Comparison of ENCODE assay signal across 9 cellular contexts in genomic region chr11:73158356-73159051, GRCh38. TPM values are rescaled to one million over a fixed set of nuclear protein-coding genes. Genes with fewer than 3 reads are reported as not detected.
A peak's percentile ranks its signal among the peaks of the same experiment; 100 is the strongest.
DNase-seq lines count a peak whose midpoint lies in the region; ATAC-seq and TF ChIP-seq lines count a peak whose summit lies in the region.
"Had no signal": no experiment of that assay in that cellular context is flagged by ENCODE, and none has a peak within 500 bp of the region (broad histone marks: within the 10 kb centered on the region; RNA-seq: fewer than 3 reads in every experiment).

No MANE protein-coding gene starts in this region.

- H3K23ac ChIP-seq in trophoblast cell (ENCODE audit: low read length): no peak overlapping the region

- no peak overlapping the region for H4K8ac ChIP-seq in trophoblast cell (ENCODE audit: low read depth, low read length)

- in situ Hi-C loops in GM13977 (cut with MboI; ENCODE audit: low pct_unique_long_range_greater_than_20kb, low sequenced_read_pairs, unreplicated experiment): no loop called here

- H3K27ac ChIP-seq in Peyer's patch: peak overlapping the region; percentile 35 to 89 (median 58)
- H3K27ac ChIP-seq in trophoblast cell (ENCODE audit: low read depth, low read length): no peak overlapping the region

- TF ChIP-seq CTCF in GM06990 (IDR thresholded peaks at IDR 0.05; ENCODE audit: insufficient read depth, low read length, poor library complexity, severe bottlenecking) (no peak), Peyer's patch (IDR thresholded peaks at IDR 0.05) (no peak), GM13977 (IDR thresholded peaks at IDR 0.05; ENCODE audit: extremely low read depth, insufficient read depth, missing control alignments) (no peak)

- no peak overlapping the region for H2BK120ac ChIP-seq in trophoblast cell (ENCODE audit: insufficient read depth, low read length, poor library complexity)

- H2BK12ac ChIP-seq in trophoblast cell (ENCODE audit: low read length): no peak overlapping the region

- H3K4me2 ChIP-seq in trophoblast cell (ENCODE audit: low read length): no peak overlapping the region

- no peaks in the 10 kb centered on the region for H3K79me2 ChIP-seq in trophoblast cell (ENCODE audit: control insufficient read depth, insufficient read depth, low read length, poor library complexity)

- H3K14ac ChIP-seq in trophoblast cell (ENCODE audit: low read length): no peak overlapping the region

- H3K4me3 ChIP-seq in GM06990 (replicated peaks; ENCODE audit: low read depth, low read length) (peak overlapping the region; percentile 53), Peyer's patch (no peak overlapping the region), trophoblast cell (ENCODE audit: low read depth, low read length) (no peak overlapping the region)
- H3K4me3 ChIP-seq: HAP-1 had no signal

- no peak overlapping the region for H3K9ac ChIP-seq in trophoblast cell (ENCODE audit: low read length)

- H2AFZ ChIP-seq in trophoblast cell (ENCODE audit: insufficient read depth, low read length, poor library complexity): no peak overlapping the region

- no peak overlapping the region for H4K91ac ChIP-seq in trophoblast cell (ENCODE audit: low read depth, low read length)

- DNase-seq in GM06990 (ENCODE audit: extremely low read depth, insufficient read length) (no peak), Peyer's patch (peak in 1 of 3 donors; percentile 42), glomerular visceral epithelial cell (ENCODE audit: extremely low spot score) (peak; percentile 16), trophoblast cell (peak; percentile 78 to 90), GM13977 (ENCODE audit: low spot score) (no peak), pons (ENCODE audit: low spot score) (no peak)

- no peak overlapping the region for H3K18ac ChIP-seq in trophoblast cell (ENCODE audit: low read length)

- no peak for TF ChIP-seq POLR2A in Peyer's patch (IDR thresholded peaks at IDR 0.05)

- WGBS in trophoblast cell (ENCODE audit: extremely low coverage, insufficient coverage, insufficient read length): no CpG with 5 or more reads among the region's 8 CpGs

- no peaks in the 10 kb centered on the region for H3K27me3 ChIP-seq in GM06990 (replicated peaks; ENCODE audit: control insufficient read depth, insufficient read depth, low read length)
- no peaks in the 10 kb centered on the region for H3K27me3 ChIP-seq in Peyer's patch
- no peaks in the 10 kb centered on the region for H3K27me3 ChIP-seq in trophoblast cell (ENCODE audit: insufficient read depth, low read length)

- peaks cover 2% of the 10 kb centered on the region for H3K79me1 ChIP-seq in trophoblast cell (ENCODE audit: low read length)

- no peak overlapping the region for H2BK5ac ChIP-seq in trophoblast cell (ENCODE audit: low read depth, low read length, poor library complexity)

- H2AK5ac ChIP-seq in trophoblast cell (ENCODE audit: low read length): no peak overlapping the region

- no peak overlapping the region for H3K4ac ChIP-seq in trophoblast cell (ENCODE audit: low read depth, low read length)

- ATAC-seq in HG02852 (IDR thresholded peaks at IDR 0.05; ENCODE audit: unreplicated experiment) (no peak), GM18868 (IDR thresholded peaks at IDR 0.05; ENCODE audit: unreplicated experiment) (no peak)

- peaks cover 4 to 44% (median 37%) of the 10 kb centered on the region in 4 donors for H3K4me1 ChIP-seq in Peyer's patch
- H3K4me1 ChIP-seq in trophoblast cell (ENCODE audit: control insufficient read depth in 1 of 2, insufficient read depth in 2 of 2, low read length in 2 of 2): peaks cover 21 to 33% of the 10 kb centered on the region in 2 experiments
- H3K4me1 ChIP-seq: HAP-1 had no signal

- H3K9me3 ChIP-seq in Peyer's patch: no peaks in the 10 kb centered on the region
- H3K9me3 ChIP-seq in trophoblast cell (ENCODE audit: insufficient read depth, low read depth, low read length): no peaks in the 10 kb centered on the region
- H3K9me3 ChIP-seq: HAP-1 had no signal

- no peak overlapping the region for H4K12ac ChIP-seq in trophoblast cell (ENCODE audit: low read depth, low read length)

- H3K36me3 ChIP-seq in GM06990 (ENCODE audit: control insufficient read depth, insufficient read depth, low read length) (no peaks in the 10 kb centered on the region), Peyer's patch (no peaks in the 10 kb centered on the region), trophoblast cell (ENCODE audit: control insufficient read depth in 1 of 2, insufficient read depth in 2 of 2, low read length in 2 of 2) (no peaks in the 10 kb centered on the region)
- H3K36me3 ChIP-seq: HAP-1 had no signal

RNA-seq across cellular contexts. Expression of gene FCHSD2, which starts 16.4 kb away (rescaled TPM):
- total RNA-seq in Peyer's patch: 10 to 100 TPM in 3 of 4 donors, 1 to 10 TPM in 1; 6.7 to 95.7 (median 10.2) TPM
- 6.4 and 8.1 TPM in 2 replicates for polyA plus RNA-seq in trophoblast cell (2013)

RNA-seq across cellular contexts. Expression of gene P2RY2, which starts 59.6 kb away (rescaled TPM):
- 10 to 100 TPM in 3 of 4 donors, 1 to 10 TPM in 1; 6.6 to 42.7 (median 33.5) TPM for total RNA-seq in Peyer's patch
- polyA plus RNA-seq in trophoblast cell (2013): 4.4 and 4.6 TPM in 2 replicates

Comparison
In these comparisons a context has a peak if more than half of its experiments do, and no peak if none do; other contexts are left out.
1. DNase-seq: peak in glomerular visceral epithelial cell (single experiment) and trophoblast cell (2 of 2); none in GM06990 (single experiment), GM13977 (single experiment) and pons (single experiment).